ENCODE assay signal across 8 cellular contexts in genomic region chr1:212699839-212700596, GRCh38. TPM values are rescaled to one million over a fixed set of nuclear protein-coding genes. Genes with fewer than 3 reads are reported as not detected.
DNase-seq lines count a peak whose midpoint lies in the region; ATAC-seq, FAIRE-seq and TF ChIP-seq lines count a peak whose summit lies in the region.

Gene BATF3, minus strand, starts transcription at chr1:212699840. Its CDS starts 78 bp downstream, at chr1:212699762.

- TF ChIP-seq CTCF in CD4-positive, alpha-beta T cell (IDR thresholded peaks at IDR 0.05), result no peak
- TF ChIP-seq CTCF in MM.1S (IDR thresholded peaks at IDR 0.05; ENCODE audit: low read length), result no peak
- TF ChIP-seq CTCF in fibroblast of pulmonary artery (IDR thresholded peaks at IDR 0.05; ENCODE audit: low read length, missing control alignments), result no peak
- TF ChIP-seq CTCF in omental fat pad (IDR thresholded peaks at IDR 0.05), result no peak

- POLR2A ChIA-PET in CD4-positive, alpha-beta T cell (lab: Charles Lee), result interaction anchor here (1.6 to 1.8 kb wide), 2 partner anchors 54 to 91 kb away, joined by 5 to 7 read pairs; partner anchors contain the start of gene NSL1

- ATAC-seq in CD4-positive, alpha-beta T cell (ENCODE audit: poor library complexity), result peak; percentile 49
- ATAC-seq in GM21390 (IDR thresholded peaks at IDR 0.05; ENCODE audit: unreplicated experiment) (peak; percentile 33), omental fat pad (ENCODE audit: low FRiP score) (peak; percentile 67)

- H3K9ac ChIP-seq in MM.1S (ENCODE audit: low read length), result peak within 1 kb of the TSS; percentile 23; the same call in 1 of the 2 replicates

- H3K36me3 ChIP-seq in MM.1S (replicated peaks; ENCODE audit: insufficient read depth, low read length), result no peaks in the 10 kb centered on the region

- peak within 1 kb of the TSS; percentile 80 for H3K27ac Mint-ChIP-seq in CD4-positive, alpha-beta T cell

- FAIRE-seq in urothelium cell line (lab: Jason Lieb, UNC), result no peak

- peak within 1 kb of the TSS; percentile 15 for H3K27ac ChIP-seq in CD4-positive, alpha-beta T cell (ENCODE audit: low read depth, low read length)
- no peak within 1 kb of the TSS for H3K27ac ChIP-seq in MM.1S (ENCODE audit: low read length)

- H3K4me1 Mint-ChIP-seq in CD4-positive, alpha-beta T cell (ENCODE audit: low read depth), result peaks cover 50% of the 10 kb centered on the region

- H3K9me3 ChIP-seq in CD4-positive, alpha-beta T cell (ENCODE audit: control insufficient read depth, low read length), result no peaks in the 10 kb centered on the region
- H3K9me3 ChIP-seq in MM.1S (replicated peaks; ENCODE audit: insufficient read depth, low read length), result no peaks in the 10 kb centered on the region

- H3K9me2 ChIP-seq in MM.1S (replicated peaks; ENCODE audit: insufficient read depth, low read length), result no peaks in the 10 kb centered on the region

- CTCF ChIA-PET in CD4-positive, alpha-beta T cell (lab: Charles Lee), result interaction anchor here (0.9 to 2.7 kb wide), 3 partner anchors 35 to 84 kb away, joined by 3 to 10 read pairs (median 6); no protein-coding TSS in a partner anchor

- no peaks in the 10 kb centered on the region for H3K27me3 ChIP-seq in CD4-positive, alpha-beta T cell (ENCODE audit: control insufficient read depth, insufficient read depth, low read length)
- peaks cover 15% of the 10 kb centered on the region for H3K27me3 ChIP-seq in MM.1S (replicated peaks; ENCODE audit: insufficient read depth, low read length)

- peak within 1 kb of the TSS; percentile 92 for H3K4me3 Mint-ChIP-seq in CD4-positive, alpha-beta T cell

- H3K27me3 Mint-ChIP-seq in CD4-positive, alpha-beta T cell, result no peaks in the 10 kb centered on the region

- peaks cover 11% of the 10 kb centered on the region; the same call in 1 of the 2 replicates for H3K4me1 ChIP-seq in MM.1S (ENCODE audit: low read length)

- peak in 9 of 10 experiments; percentile 13 to 44 (median 32) for DNase-seq in CD4-positive, alpha-beta T cell
- no peak for DNase-seq in MM.1S
- DNase-seq in activated T-cell treated with anti-CD3 and anti-CD28 coated beads, Interleukin-2, amount 50 U/mL, for 1 hour, result peak; percentile 62
- DNase-seq in fibroblast of pulmonary artery (ENCODE audit: low read depth), result no peak
- peak; percentile 38 for DNase-seq in omental fat pad (ENCODE audit: low spot score)
- peak; percentile 53 for DNase-seq in urothelium cell line (ENCODE audit: low spot score)
- DNase-seq in MV-4-11 (lab: John Stamatoyannopoulos, UW), result no peak

- H4K20me1 ChIP-seq in MM.1S (ENCODE audit: insufficient read depth, low read length), result no peaks in the 10 kb centered on the region

- intact Hi-C loops in CD4-positive, alpha-beta T cell (cut with DNase I, micrococcal nuclease), result loop anchor here (2.0 to 10.0 kb wide), 4 partner anchors 37 to 85 kb away; no protein-coding TSS in a partner anchor

- H3K79me2 ChIP-seq in MM.1S (ENCODE audit: low read length), result no peaks in the 10 kb centered on the region

- peak within 1 kb of the TSS; percentile 71 for H2AFZ ChIP-seq in MM.1S (ENCODE audit: low read length)

- H3K4me3 ChIP-seq in MM.1S (ENCODE audit: low read length) (peak within 1 kb of the TSS; percentile 71), fibroblast of pulmonary artery (replicated peaks; ENCODE audit: low read depth, low read length) (peak within 1 kb of the TSS; percentile 56)

- no peaks in the 10 kb centered on the region for H3K9me3 Mint-ChIP-seq in CD4-positive, alpha-beta T cell

- H3K4me2 ChIP-seq in MM.1S (ENCODE audit: low read depth, low read length), result peak within 1 kb of the TSS; percentile 95

- H3K36me3 Mint-ChIP-seq in CD4-positive, alpha-beta T cell (ENCODE audit: low read depth), result no peaks in the 10 kb centered on the region

- no peaks in the 10 kb centered on the region for H3F3A ChIP-seq in MM.1S (ENCODE audit: insufficient read depth, low read length)

RNA-seq across cellular contexts. Expression of gene BATF3, which starts in this region (rescaled TPM):
- total RNA-seq in CD4-positive, alpha-beta T cell, result 1 to 10 TPM in 1 of 2 experiments, under 1 TPM in 1; 0.92 to 1.2 TPM
- total RNA-seq in omental fat pad, result 10 to 100 TPM in 1 of 4 donors, 1 to 10 TPM in 3; 4.1 to 48.9 (median 4.8) TPM

Comparison
In these comparisons a context has a peak if more than half of its experiments do, and no peak if none do; other contexts are left out.
1. DNase-seq: peak in CD4-positive, alpha-beta T cell (9 of 10), activated T-cell treated with anti-CD3 and anti-CD28 coated beads, Interleukin-2, amount 50 U/mL, for 1 hour (single experiment), omental fat pad (single experiment) and urothelium cell line (single experiment); none in MM.1S (single experiment), fibroblast of pulmonary artery (single experiment) and MV-4-11 (single experiment).
2. Peak in every context shown above with its lines, with median percentiles within 50 percentile points of each other: ATAC-seq.